ENCODE assay signal across 14 cellular contexts in genomic region chr1:248688527-248689298, GRCh38.
DNase-seq lines count a peak whose midpoint lies in the region; ATAC-seq and TF ChIP-seq lines count a peak whose summit lies in the region.
"Had no signal": no experiment of that assay in that cellular context is flagged by ENCODE, and none has a peak within 500 bp of the region (broad histone marks: within the 10 kb centered on the region; RNA-seq: fewer than 3 reads in every experiment).

No MANE protein-coding gene starts in this region.

- TF ChIP-seq CTCF in GM06990 (IDR thresholded peaks at IDR 0.05; ENCODE audit: insufficient read depth, low read length, poor library complexity, severe bottlenecking) = no peak

- H3K36me3 ChIP-seq in GM06990 (ENCODE audit: control insufficient read depth, insufficient read depth, low read length) = no peaks in the 10 kb centered on the region
- H3K36me3 ChIP-seq: neural progenitor cell had no signal

- H3K4me3 ChIP-seq in GM06990 (replicated peaks; ENCODE audit: low read depth, low read length) = no peak overlapping the region
- H3K4me3 ChIP-seq: A549, neural progenitor cell had no signal

- DNase-seq in GM06990 (ENCODE audit: extremely low read depth, insufficient read length) = peak; percentile 38
- DNase-seq in NCI-H345 (lab: John Stamatoyannopoulos, UW) = no peak
- DNase-seq in activated T-cell treated with anti-CD3 and anti-CD28 coated beads, Interleukin-2, amount 50 U/mL, for 48 hours = no peak
- DNase-seq in GOT3 (lab: John Stamatoyannopoulos, UW) = no peak
- no peak for DNase-seq in stimulated activated CD4-positive, alpha-beta T cell treated with anti-CD3 and anti-CD28 coated beads, Interleukin-12 subunit alpha, Interleukin-12 subunit beta, amount 100 ng/mL, for 4 hours
- DNase-seq: DMS53, left cardiac atrium, NCI-H1930 had no signal

- H3K27me3 ChIP-seq in GM06990 (replicated peaks; ENCODE audit: control insufficient read depth, insufficient read depth, low read length) = no peaks in the 10 kb centered on the region
- H3K27me3 ChIP-seq: neural progenitor cell had no signal

- ATAC-seq in GM19043 (IDR thresholded peaks at IDR 0.05; ENCODE audit: low read depth, unreplicated experiment) (peak; percentile 59), HG02571 (IDR thresholded peaks at IDR 0.05; ENCODE audit: unreplicated experiment) (peak; percentile 58), HG03175 (IDR thresholded peaks at IDR 0.05; ENCODE audit: unreplicated experiment) (peak; percentile 57)
- ATAC-seq: A549, Panc1 had no signal
